In genomic region chr14:54776361-54777001, GRCh38 we compare ENCODE assay signal across 8 cellular contexts.
DNase-seq lines count a peak whose midpoint lies in the region; ATAC-seq and TF ChIP-seq lines count a peak whose summit lies in the region.

No MANE protein-coding gene starts in this region.

- POLR2A ChIA-PET in RWPE1 (lab: Yijun Ruan, JAX; ENCODE audit: low non-redundant PET): no interaction called here

- DNase-seq in NCI-H748 (lab: John Stamatoyannopoulos, UW; ENCODE audit: unreplicated experiment): peak; percentile 14
- DNase-seq in NCI-H748 treated with DMSO at 0.1 percent for 48 hours (lab: John Stamatoyannopoulos, UW): no peak
- DNase-seq in RWPE1 (ENCODE audit: low spot score): no peak
- peak; percentile 82 for DNase-seq in activated naive CD4-positive, alpha-beta T cell treated with anti-CD3 and anti-CD28 coated beads, Interleukin-2, amount 50 U/mL, for 16 hours
- DNase-seq in left lobe of liver (ENCODE audit: low spot score): peak; percentile 49
- peak; percentile 76 for DNase-seq in stimulated activated naive CD4-positive, alpha-beta T cell treated with Interleukin-2 at 50 U/mL for 16 hours (lab: John Stamatoyannopoulos, UW)
- DNase-seq in GM19240 (ENCODE audit: insufficient read length, low spot score): no peak

- no peak for TF ChIP-seq POLR2A in GM18505 (IDR thresholded peaks at IDR 0.05; ENCODE audit: borderline replicate concordance, extremely low read depth, insufficient read depth, insufficient read length)

- CTCF ChIA-PET in RWPE1 (lab: Yijun Ruan, JAX): no interaction called here

- peak overlapping the region; percentile 86 for H3K27ac ChIP-seq in RWPE1

- ATAC-seq in left lobe of liver (no peak), GM18505 (IDR thresholded peaks at IDR 0.05; ENCODE audit: unreplicated experiment) (no peak)

- no peak for TF ChIP-seq CTCF in RWPE1 (conservative IDR thresholded peaks at IDR 0.05; ENCODE audit: low read depth)

Comparison
In these comparisons a context has a peak if more than half of its experiments do, and no peak if none do; other contexts are left out.
1. DNase-seq: peak in NCI-H748 (single experiment), activated naive CD4-positive, alpha-beta T cell treated with anti-CD3 and anti-CD28 coated beads, Interleukin-2, amount 50 U/mL, for 16 hours (single experiment), left lobe of liver (single experiment) and stimulated activated naive CD4-positive, alpha-beta T cell treated with Interleukin-2 at 50 U/mL for 16 hours (single experiment); none in NCI-H748 treated with DMSO at 0.1 percent for 48 hours (single experiment), RWPE1 (single experiment) and GM19240 (single experiment).